9 cellular contexts compared by ENCODE assay signal in the genomic region with DNA sequence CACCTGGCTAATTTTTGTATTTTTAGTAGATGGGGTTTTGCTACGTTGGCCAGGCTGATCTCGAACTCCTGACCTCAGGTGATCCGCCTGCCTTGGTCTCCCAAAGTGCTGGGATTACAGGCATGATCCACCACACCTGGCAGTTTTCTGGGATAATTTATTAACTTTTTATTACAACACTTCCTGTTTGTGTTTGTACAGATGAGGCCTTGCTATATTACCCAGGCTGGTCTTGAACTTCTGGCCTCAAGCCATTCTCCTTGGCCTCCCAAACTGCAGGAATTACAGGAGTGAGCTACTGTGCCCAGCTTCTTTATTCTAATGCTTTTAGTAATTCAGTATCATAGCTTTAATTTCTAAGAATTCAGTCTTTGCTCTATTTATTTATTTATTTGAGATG. TPM values are rescaled to one million over a fixed set of nuclear protein-coding genes. Genes with fewer than 3 reads are reported as not detected.
"Had no signal": no experiment of that assay in that cellular context is flagged by ENCODE, and none has a peak within 500 bp of the region (broad histone marks: within the 10 kb centered on the region; RNA-seq: fewer than 3 reads in every experiment).

No MANE protein-coding gene starts in this region.

- H3K36me3 ChIP-seq: HAP-1 had no signal

- H3K9me3 Mint-ChIP-seq: HFFc6 had no signal

- H3K9me3 ChIP-seq: HAP-1 had no signal

- DNase-seq: GM23248, GOT3, H7, HFFc6, IMR-90, KG1 had no signal

- H3K4me1 ChIP-seq: HAP-1 had no signal

- H3K4me3 Mint-ChIP-seq: HFFc6 had no signal

- H3K27ac ChIP-seq: GM23248 had no signal

- ATAC-seq: HCT116, K562 had no signal

- H3K4me3 ChIP-seq: GM23248, HAP-1, K562 had no signal

- H3K9ac ChIP-seq: GM23248 had no signal

- H3K27ac Mint-ChIP-seq: HFFc6 had no signal

RNA-seq across cellular contexts. Expression of gene SPN, which starts 16.1 kb away (rescaled TPM):
- total RNA-seq: GM23248, IMR-90 had no signal
- polyA plus RNA-seq: GM23248, IMR-90 had no signal
